Comparison of ENCODE assay signal across 1 cellular context in the genomic region with DNA sequence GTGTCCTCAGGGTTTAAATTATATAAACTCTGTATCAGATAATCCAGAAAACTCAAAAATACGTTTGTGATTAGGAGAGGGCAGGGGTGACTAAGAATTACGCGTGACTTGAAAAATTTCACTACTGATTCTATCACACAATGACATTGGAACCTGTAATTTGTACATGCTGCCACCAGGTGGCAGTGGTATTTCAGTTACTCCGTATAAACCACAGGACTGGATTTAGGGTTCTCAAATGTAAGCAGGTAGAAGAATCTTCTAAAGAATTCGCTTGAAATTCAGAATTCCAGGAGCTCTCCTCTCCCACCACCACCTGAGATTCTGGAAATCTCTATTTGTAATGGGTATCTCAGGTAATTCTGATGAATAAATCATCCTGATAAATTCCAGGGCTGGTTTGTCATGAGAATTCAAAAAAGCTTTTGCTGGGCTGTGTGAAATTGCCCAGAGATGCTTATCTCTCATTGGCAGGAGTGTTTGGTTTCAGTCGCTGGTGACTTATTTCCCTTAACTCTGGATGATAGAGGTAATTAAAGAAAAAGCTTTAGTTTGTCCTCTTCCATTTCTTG.
A peak's percentile ranks its signal among the peaks of the same experiment; 100 is the strongest.
TF ChIP-seq lines count a peak whose summit lies in the region.

No MANE protein-coding gene starts in this region.

TF ChIP-seq in K562, 482 proteins besides CTCF, POLR2A, EP300 and RAD21:
- TF ChIP-seq HDAC3 (IDR thresholded peaks at IDR 0.05; ENCODE audit: borderline replicate concordance, partially characterized antibody) (no peak), JUND (IDR thresholded peaks at IDR 0.05; ENCODE audit: borderline replicate concordance, low read depth, low read length) (0 out of 2 replicates have a peak, but pooled peaks have one; percentile 21), JUND (tag; IDR thresholded peaks at IDR 0.05; ENCODE audit: borderline replicate concordance, low read depth, low read length) (no peak), CBX3 (IDR thresholded peaks at IDR 0.05; ENCODE audit: borderline replicate concordance in 1 of 2, low read length in 2 of 2) (0 out of 3 replicates have a peak, but pooled peaks of 1 of the 2 experiments have one; percentile 38), SMC3 (conservative IDR thresholded peaks at IDR 0.05; ENCODE audit: insufficient read depth, low read depth, low read length) (peak; percentile 51), CBX1 (IDR thresholded peaks at IDR 0.05; ENCODE audit: low read depth) (peak; percentile 43; the same call in 1 of the 2 replicates), GABPB1 (CRISPR knock-in tag; IDR thresholded peaks at IDR 0.05) (no peak), BMI1 (IDR thresholded peaks at IDR 0.05; ENCODE audit: low read length) (no peak), ZNF41 (CRISPR knock-in tag; conservative IDR thresholded peaks at IDR 0.05) (no peak), CBX5 (IDR thresholded peaks at IDR 0.05; ENCODE audit: borderline replicate concordance, low read depth) (0 out of 2 replicates have a peak, but pooled peaks have one; percentile 41)
- TF ChIP-seq, protein P1, sequence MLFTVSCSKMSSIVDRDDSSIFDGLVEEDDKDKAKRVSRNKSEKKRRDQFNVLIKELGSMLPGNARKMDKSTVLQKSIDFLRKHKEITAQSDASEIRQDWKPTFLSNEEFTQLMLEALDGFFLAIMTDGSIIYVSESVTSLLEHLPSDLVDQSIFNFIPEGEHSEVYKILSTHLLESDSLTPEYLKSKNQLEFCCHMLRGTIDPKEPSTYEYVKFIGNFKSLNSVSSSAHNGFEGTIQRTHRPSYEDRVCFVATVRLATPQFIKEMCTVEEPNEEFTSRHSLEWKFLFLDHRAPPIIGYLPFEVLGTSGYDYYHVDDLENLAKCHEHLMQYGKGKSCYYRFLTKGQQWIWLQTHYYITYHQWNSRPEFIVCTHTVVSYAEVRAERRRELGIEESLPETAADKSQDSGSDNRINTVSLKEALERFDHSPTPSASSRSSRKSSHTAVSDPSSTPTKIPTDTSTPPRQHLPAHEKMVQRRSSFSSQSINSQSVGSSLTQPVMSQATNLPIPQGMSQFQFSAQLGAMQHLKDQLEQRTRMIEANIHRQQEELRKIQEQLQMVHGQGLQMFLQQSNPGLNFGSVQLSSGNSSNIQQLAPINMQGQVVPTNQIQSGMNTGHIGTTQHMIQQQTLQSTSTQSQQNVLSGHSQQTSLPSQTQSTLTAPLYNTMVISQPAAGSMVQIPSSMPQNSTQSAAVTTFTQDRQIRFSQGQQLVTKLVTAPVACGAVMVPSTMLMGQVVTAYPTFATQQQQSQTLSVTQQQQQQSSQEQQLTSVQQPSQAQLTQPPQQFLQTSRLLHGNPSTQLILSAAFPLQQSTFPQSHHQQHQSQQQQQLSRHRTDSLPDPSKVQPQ (CRISPR knock-in tag; IDR thresholded peaks at IDR 0.05; ENCODE audit: borderline replicate concordance): no peak
- TF ChIP-seq, protein P2, sequence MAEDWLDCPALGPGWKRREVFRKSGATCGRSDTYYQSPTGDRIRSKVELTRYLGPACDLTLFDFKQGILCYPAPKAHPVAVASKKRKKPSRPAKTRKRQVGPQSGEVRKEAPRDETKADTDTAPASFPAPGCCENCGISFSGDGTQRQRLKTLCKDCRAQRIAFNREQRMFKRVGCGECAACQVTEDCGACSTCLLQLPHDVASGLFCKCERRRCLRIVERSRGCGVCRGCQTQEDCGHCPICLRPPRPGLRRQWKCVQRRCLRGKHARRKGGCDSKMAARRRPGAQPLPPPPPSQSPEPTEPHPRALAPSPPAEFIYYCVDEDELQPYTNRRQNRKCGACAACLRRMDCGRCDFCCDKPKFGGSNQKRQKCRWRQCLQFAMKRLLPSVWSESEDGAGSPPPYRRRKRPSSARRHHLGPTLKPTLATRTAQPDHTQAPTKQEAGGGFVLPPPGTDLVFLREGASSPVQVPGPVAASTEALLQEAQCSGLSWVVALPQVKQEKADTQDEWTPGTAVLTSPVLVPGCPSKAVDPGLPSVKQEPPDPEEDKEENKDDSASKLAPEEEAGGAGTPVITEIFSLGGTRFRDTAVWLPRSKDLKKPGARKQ (CRISPR knock-in tag; IDR thresholded peaks at IDR 0.05): no peak
